25 cellular contexts compared by ENCODE assay signal in the genomic region with DNA sequence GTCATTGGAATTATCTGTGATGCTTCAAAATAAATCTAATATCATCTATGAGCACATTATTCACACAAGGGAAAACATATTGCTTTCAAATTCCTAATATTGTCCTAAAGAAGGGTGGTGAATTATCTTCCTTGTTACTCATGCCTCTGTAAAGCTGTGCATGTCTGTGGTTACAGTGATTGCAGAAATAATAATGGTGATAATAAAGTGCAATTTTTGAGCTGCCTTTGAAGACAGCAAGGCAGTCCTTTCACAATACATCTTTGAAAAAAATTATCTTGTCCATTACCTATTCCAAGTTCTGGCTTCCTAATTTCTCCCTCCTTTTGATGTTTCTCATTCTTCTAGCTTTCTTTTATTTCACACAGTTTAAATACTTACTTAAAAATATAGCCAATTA.
"Had no signal": no experiment of that assay in that cellular context is flagged by ENCODE, and none has a peak within 500 bp of the region (broad histone marks: within the 10 kb centered on the region; RNA-seq: fewer than 3 reads in every experiment).

No MANE protein-coding gene starts in this region.

- H3K27me3 Mint-ChIP-seq: dendritic cell treated with granulocyte-macrophage colony-stimulating factor and Interleukin-4, amounts not matched to agents 40 ng/mL and 50 ng/mL, for 4 days; effector memory CD8-positive, alpha-beta T cell had no signal

- H3K27ac Mint-ChIP-seq: dendritic cell treated with granulocyte-macrophage colony-stimulating factor and Interleukin-4, amounts not matched to agents 40 ng/mL and 50 ng/mL, for 4 days; effector memory CD8-positive, alpha-beta T cell; endodermal cell had no signal

- H3K4me3 Mint-ChIP-seq: dendritic cell treated with granulocyte-macrophage colony-stimulating factor and Interleukin-4, amounts not matched to agents 40 ng/mL and 50 ng/mL, for 4 days; effector memory CD8-positive, alpha-beta T cell; endodermal cell had no signal

- H3K36me3 ChIP-seq: colonic mucosa, esophagus muscularis mucosa, esophagus squamous epithelium, gastrocnemius medialis, gastroesophageal sphincter, heart left ventricle, heart right ventricle had no signal

- H3K27ac ChIP-seq: colonic mucosa, coronary artery, dorsolateral prefrontal cortex, epithelial cell of prostate, esophagus muscularis mucosa, esophagus squamous epithelium, foreskin keratinocyte, gastrocnemius medialis, gastroesophageal sphincter, heart left ventricle, heart right ventricle, hepatocyte had no signal

- H3K9me3 ChIP-seq: colonic mucosa, esophagus muscularis mucosa, gastrocnemius medialis, gastroesophageal sphincter had no signal

- H2AFZ ChIP-seq: hepatocyte had no signal

- FAIRE-seq: endothelial cell of umbilical vein had no signal

- H3K4me2 ChIP-seq: hepatocyte had no signal

- H3K27me3 ChIP-seq: colonic mucosa, dorsolateral prefrontal cortex, esophagus muscularis mucosa, esophagus squamous epithelium, foreskin keratinocyte, gastrocnemius medialis, gastroesophageal sphincter, heart left ventricle, heart right ventricle, hepatocyte had no signal

- H3K4me3 ChIP-seq: colonic mucosa, coronary artery, dorsolateral prefrontal cortex, esophagus muscularis mucosa, esophagus squamous epithelium, gastrocnemius medialis, gastroesophageal sphincter, heart left ventricle, heart right ventricle, hepatocyte had no signal

- DNase-seq: colonic mucosa; cortex of kidney; dermis blood vessel endothelial cell; dorsolateral prefrontal cortex; effector CD4-positive, alpha-beta T cell; effector CD8-positive, alpha-beta T cell; effector memory CD4-positive, alpha-beta T cell; effector memory CD8-positive, alpha-beta T cell; endodermal cell; erythroblast; esophagus squamous epithelium; foreskin fibroblast; foreskin keratinocyte; foreskin melanocyte; gastrocnemius medialis; head of caudate nucleus; heart left ventricle; heart right ventricle had no signal

- H3K79me2 ChIP-seq: hepatocyte had no signal
